ENCODE assay signal across 18 cellular contexts in the genomic region with DNA sequence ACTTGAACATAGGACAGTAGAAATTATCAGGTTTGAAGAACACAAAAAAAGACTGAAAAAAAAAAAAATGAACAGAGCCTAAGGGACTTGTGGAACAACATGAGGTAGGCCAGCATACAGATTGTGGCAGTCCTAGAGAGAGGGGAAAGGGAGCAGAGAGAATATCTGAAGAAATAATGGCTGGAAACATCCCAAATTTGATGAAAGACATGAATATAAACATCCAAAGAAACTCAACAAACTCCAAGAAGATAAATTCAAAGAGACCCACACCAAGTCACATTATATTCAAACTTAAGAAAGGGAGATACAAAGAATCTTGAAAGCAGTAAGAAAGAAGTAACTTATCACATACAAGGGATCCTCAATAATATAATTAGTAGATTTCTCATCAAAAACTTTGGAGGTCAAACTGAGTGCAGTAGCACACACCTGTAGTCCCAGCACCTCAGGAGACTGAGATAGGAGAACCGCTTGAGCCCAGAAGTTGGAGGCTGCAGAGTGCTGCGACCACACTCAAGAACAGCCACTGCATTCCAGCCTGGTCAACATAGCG. TPM values are rescaled to one million over a fixed set of nuclear protein-coding genes. Genes with fewer than 3 reads are reported as not detected.
DNase-seq lines count a peak whose midpoint lies in the region; ATAC-seq and TF ChIP-seq lines count a peak whose summit lies in the region.
"Had no signal": no experiment of that assay in that cellular context is flagged by ENCODE, and none has a peak within 500 bp of the region (broad histone marks: within the 10 kb centered on the region; RNA-seq: fewer than 3 reads in every experiment).

No MANE protein-coding gene starts in this region.

- H2AK5ac ChIP-seq in trophoblast cell (ENCODE audit: low read length), result no peak overlapping the region

- H2BK5ac ChIP-seq in trophoblast cell (ENCODE audit: low read depth, low read length, poor library complexity), result no peak overlapping the region

- DNase-seq in trophoblast cell (no peak), WERI-Rb-1 (no peak), NCI-H128 (lab: John Stamatoyannopoulos, UW; ENCODE audit: unreplicated experiment) (no peak)
- DNase-seq: AML-193; CD4-positive, alpha-beta memory T cell; DMS153; DMS79; GF-D8; GOT3; H7 had no signal

- no peak for ATAC-seq in activated T-helper 17 cell treated with anti-CD3 and anti-CD28 coated beads, Interleukin-2, amount 50 U/mL, for 72 hours (replicated peaks)
- no peak for ATAC-seq in HG03571 (IDR thresholded peaks at IDR 0.05; ENCODE audit: unreplicated experiment)
- ATAC-seq: A549, HCT116 had no signal

- H3K4me3 Mint-ChIP-seq in activated T-helper 17 cell treated with anti-CD3 and anti-CD28 coated beads, Interleukin-2, amount 50 U/mL, for 72 hours, result no peak overlapping the region
- H3K4me3 Mint-ChIP-seq: CD14-positive monocyte had no signal

- H3K27me3 ChIP-seq in DOHH2 (ENCODE audit: control insufficient read depth, low read length), result no peaks in the 10 kb centered on the region
- no peaks in the 10 kb centered on the region for H3K27me3 ChIP-seq in trophoblast cell (ENCODE audit: insufficient read depth, low read length)
- H3K27me3 ChIP-seq in WERI-Rb-1 (ENCODE audit: insufficient read depth, low read depth, severe bottlenecking), result no peaks in the 10 kb centered on the region
- H3K27me3 ChIP-seq: BLaER1 had no signal

- no peak overlapping the region for H3K4me3 ChIP-seq in DOHH2 (ENCODE audit: low read length)
- no peak overlapping the region for H3K4me3 ChIP-seq in HEK293 (ENCODE audit: low read depth, low read length)
- no peak overlapping the region for H3K4me3 ChIP-seq in trophoblast cell (ENCODE audit: low read depth, low read length)
- H3K4me3 ChIP-seq in WERI-Rb-1 (ENCODE audit: low read depth, low read length), result no peak overlapping the region
- H3K4me3 ChIP-seq: A549, BLaER1 had no signal

- no peaks in the 10 kb centered on the region for H3K9me2 ChIP-seq in DOHH2 (replicated peaks; ENCODE audit: control insufficient read depth, low read length)

- H2AFZ ChIP-seq in trophoblast cell (ENCODE audit: insufficient read depth, low read length, poor library complexity), result no peak overlapping the region

- H3K9me3 ChIP-seq in DOHH2 (ENCODE audit: control insufficient read depth, insufficient read depth, low read length) (no peaks in the 10 kb centered on the region), HEK293 (ENCODE audit: control insufficient read depth, insufficient read depth, low read depth, low read length) (peaks cover 2% of the 10 kb centered on the region; the same call in 1 of the 2 replicates), trophoblast cell (ENCODE audit: insufficient read depth, low read depth, low read length) (no peaks in the 10 kb centered on the region), WERI-Rb-1 (ENCODE audit: severe bottlenecking) (no peaks in the 10 kb centered on the region)

- peak overlapping the region; percentile 29 for H3K27ac Mint-ChIP-seq in activated T-helper 17 cell treated with anti-CD3 and anti-CD28 coated beads, Interleukin-2, amount 50 U/mL, for 72 hours

- CTCF ChIA-PET in HEK293 (lab: Yijun Ruan, JAX), result no interaction called here

- H3K27ac ChIP-seq in DOHH2 (ENCODE audit: low read depth, low read length) (no peak overlapping the region), HEK293 (ENCODE audit: extremely low read depth, low read depth, low read length) (no peak overlapping the region), trophoblast cell (ENCODE audit: low read depth, low read length) (no peak overlapping the region), WERI-Rb-1 (no peak overlapping the region)
- H3K27ac ChIP-seq: A549, BLaER1 had no signal

- H3K36me3 Mint-ChIP-seq in activated T-helper 17 cell treated with anti-CD3 and anti-CD28 coated beads, Interleukin-2, amount 50 U/mL, for 72 hours (ENCODE audit: low read depth), result peaks cover 50% of the 10 kb centered on the region

- H3K4me1 ChIP-seq in DOHH2 (ENCODE audit: control insufficient read depth, low read length) (peaks cover 8% of the 10 kb centered on the region), HEK293 (ENCODE audit: control insufficient read depth, insufficient read depth, low read length) (peaks cover 8% of the 10 kb centered on the region; the same call in 1 of the 2 replicates), trophoblast cell (ENCODE audit: control insufficient read depth in 1 of 2, insufficient read depth in 2 of 2, low read length in 2 of 2) (peaks cover 0 to 4% of the 10 kb centered on the region in 2 experiments)
- H3K4me1 ChIP-seq: BLaER1 had no signal

- 0 out of 2 replicates have a peak overlapping the region, but pooled peaks have one; percentile 8 for H3K4me2 ChIP-seq in DOHH2 (ENCODE audit: low read length)
- no peak overlapping the region for H3K4me2 ChIP-seq in trophoblast cell (ENCODE audit: low read length)
- H3K4me2 ChIP-seq: A549, BLaER1 had no signal

- H4K12ac ChIP-seq in trophoblast cell (ENCODE audit: low read depth, low read length), result no peak overlapping the region

- H3K4me1 Mint-ChIP-seq in activated T-helper 17 cell treated with anti-CD3 and anti-CD28 coated beads, Interleukin-2, amount 50 U/mL, for 72 hours, result peaks cover 32% of the 10 kb centered on the region

- peaks cover 10% of the 10 kb centered on the region; the same call in 1 of the 2 replicates for H4K20me1 ChIP-seq in DOHH2 (ENCODE audit: control insufficient read depth, insufficient read depth, low read depth, low read length)

- no peaks in the 10 kb centered on the region for H3F3A ChIP-seq in DOHH2 (ENCODE audit: control insufficient read depth, insufficient read depth)

- H3K79me1 ChIP-seq in trophoblast cell (ENCODE audit: low read length), result no peaks in the 10 kb centered on the region

- TF ChIP-seq CTCF in DOHH2 (IDR thresholded peaks at IDR 0.05; ENCODE audit: low read depth, low read length, poor library complexity, severe bottlenecking) (no peak), HEK293 (tag by site-specific recombination; IDR thresholded peaks at IDR 0.05) (no peak), WERI-Rb-1 (IDR thresholded peaks at IDR 0.05; ENCODE audit: low read depth, low read length) (no peak)

- no peak overlapping the region for H3K14ac ChIP-seq in trophoblast cell (ENCODE audit: low read length)

- POLR2A ChIA-PET in HEK293 (lab: Yijun Ruan, JAX), result no interaction called here

- H3K79me2 ChIP-seq in DOHH2 (ENCODE audit: control insufficient read depth, low read length) (peaks cover 90% of the 10 kb centered on the region), trophoblast cell (ENCODE audit: control insufficient read depth, insufficient read depth, low read length, poor library complexity) (peaks cover 2% of the 10 kb centered on the region)

- H3K4ac ChIP-seq in trophoblast cell (ENCODE audit: low read depth, low read length), result peak overlapping the region; percentile 83

- H4K8ac ChIP-seq in trophoblast cell (ENCODE audit: low read depth, low read length), result no peak overlapping the region

- no peak overlapping the region for H3K9ac ChIP-seq in trophoblast cell (ENCODE audit: low read length)
- H3K9ac ChIP-seq: BLaER1 had no signal

- no peak overlapping the region for H2BK12ac ChIP-seq in trophoblast cell (ENCODE audit: low read length)

- no peak overlapping the region for H3K23ac ChIP-seq in trophoblast cell (ENCODE audit: low read length)

- H3K18ac ChIP-seq in trophoblast cell (ENCODE audit: low read length), result no peak overlapping the region

- no CpG with 5 or more reads among the region's 3 CpGs for WGBS in trophoblast cell (ENCODE audit: extremely low coverage, insufficient coverage, insufficient read length)

- peaks cover 9% of the 10 kb centered on the region for H3K9me3 Mint-ChIP-seq in activated T-helper 17 cell treated with anti-CD3 and anti-CD28 coated beads, Interleukin-2, amount 50 U/mL, for 72 hours

- H3K27me3 Mint-ChIP-seq in activated T-helper 17 cell treated with anti-CD3 and anti-CD28 coated beads, Interleukin-2, amount 50 U/mL, for 72 hours, result no peaks in the 10 kb centered on the region
- H3K27me3 Mint-ChIP-seq: CD4-positive, alpha-beta memory T cell had no signal

- H3K36me3 ChIP-seq in DOHH2 (ENCODE audit: control insufficient read depth, low read length), result peaks cover 16% of the 10 kb centered on the region
- no peaks in the 10 kb centered on the region; a peak in 2 of 3 replicates for H3K36me3 ChIP-seq in HEK293 (ENCODE audit: control insufficient read depth in 2 of 2, insufficient read depth in 1 of 2, low read length in 2 of 2)
- H3K36me3 ChIP-seq in trophoblast cell (ENCODE audit: control insufficient read depth in 1 of 2, insufficient read depth in 2 of 2, low read length in 2 of 2), result peaks cover 1 to 2% of the 10 kb centered on the region in 2 experiments
- H3K36me3 ChIP-seq in WERI-Rb-1, result peaks cover 3% of the 10 kb centered on the region

- H2BK120ac ChIP-seq in trophoblast cell (ENCODE audit: insufficient read depth, low read length, poor library complexity), result no peak overlapping the region

- no peak overlapping the region for H4K91ac ChIP-seq in trophoblast cell (ENCODE audit: low read depth, low read length)

TF ChIP-seq in HEK293, 187 proteins besides CTCF, POLR2A, EP300 and RAD21 (continues in another document):
- TF ChIP-seq PRDM6 (tag by site-specific recombination; IDR thresholded peaks at IDR 0.05), result no peak
- no peak for TF ChIP-seq ZSCAN16 (tag by site-specific recombination; IDR thresholded peaks at IDR 0.05)
- TF ChIP-seq SETDB1 (IDR thresholded peaks at IDR 0.05; ENCODE audit: insufficient read length, low read length), result peak; percentile 86

RNA-seq across cellular contexts. Expression of gene PLAA, which starts 9.1 kb away (rescaled TPM):
- 10 to 100 TPM; 23.7 to 39.8 TPM for total RNA-seq in activated T-helper 17 cell treated with anti-CD3 and anti-CD28 coated beads, Interleukin-2, amount 50 U/mL, for 72 hours
- 45.9 and 47.0 TPM in 2 replicates for polyA plus RNA-seq in trophoblast cell (2013)

RNA-seq across cellular contexts. Expression of gene IFT74, which starts 18.3 kb away (rescaled TPM):
- 10 to 100 TPM in 1 of 2 donors, 1 to 10 TPM in 1; 9.5 to 10.3 TPM for total RNA-seq in activated T-helper 17 cell treated with anti-CD3 and anti-CD28 coated beads, Interleukin-2, amount 50 U/mL, for 72 hours
- 9.0 and 9.5 TPM in 2 replicates for polyA plus RNA-seq in trophoblast cell (2013)

RNA-seq across cellular contexts. Expression of gene CAAP1, which starts 45.3 kb away (rescaled TPM):
- total RNA-seq in activated T-helper 17 cell treated with anti-CD3 and anti-CD28 coated beads, Interleukin-2, amount 50 U/mL, for 72 hours, result 10 to 100 TPM; 14.9 to 18.3 TPM
- 9.0 and 10.0 TPM in 2 replicates for polyA plus RNA-seq in trophoblast cell (2013)
